ENCODE assay signal across 8 cellular contexts in genomic region chr11:117143871-117144476, GRCh38. TPM values are rescaled to one million over a fixed set of nuclear protein-coding genes. Genes with fewer than 3 reads are reported as not detected.
DNase-seq lines count a peak whose midpoint lies in the region; ATAC-seq and TF ChIP-seq lines count a peak whose summit lies in the region.

TSS of gene PAFAH1B2 (plus strand) at chr11:117144287. CDS start at chr11:117152448, 8,161 bp downstream.

- H3K4me1 ChIP-seq in mononuclear cell (ENCODE audit: insufficient read depth, low read length) = peaks cover 34% of the 10 kb centered on the region

- H3K27me3 ChIP-seq in mononuclear cell (ENCODE audit: insufficient read depth, low read length) = no peaks in the 10 kb centered on the region

- no peaks in the 10 kb centered on the region for H3K9me3 ChIP-seq in mononuclear cell (ENCODE audit: low read depth, low read length)

- ATAC-seq in GM21619 (IDR thresholded peaks at IDR 0.05; ENCODE audit: unreplicated experiment) = peak; percentile 95

- no peak for TF ChIP-seq EP300 in Ishikawa (IDR thresholded peaks at IDR 0.05; ENCODE audit: borderline replicate concordance)

- no peak for TF ChIP-seq RAD21 in Ishikawa (IDR thresholded peaks at IDR 0.05; ENCODE audit: low read depth)

- DNase-seq in DMS153 treated with DMSO at 0.1 percent for 48 hours (lab: John Stamatoyannopoulos, UW; ENCODE audit: unreplicated experiment) = peak; percentile 89
- DNase-seq in OCI-M2 (lab: John Stamatoyannopoulos, UW; ENCODE audit: unreplicated experiment) = peak; percentile 59
- DNase-seq in activated T-cell treated with anti-CD3 and anti-CD28 coated beads for 4 hours = peak; percentile 92
- DNase-seq in epithelial cell of esophagus (ENCODE audit: low read depth) = peak; percentile 95
- DNase-seq in stimulated activated CD8-positive, alpha-beta memory T cell treated with anti-CD3 and anti-CD28 coated beads, Interleukin-2, amount 100 ng/mL, for 48 hours (ENCODE audit: low read depth in 2 of 2) = peak; percentile 94 to 95

- H3K4me3 ChIP-seq in epithelial cell of esophagus (ENCODE audit: low read length) (peak within 1 kb of the TSS; percentile 94), mononuclear cell (ENCODE audit: low read length) (peak within 1 kb of the TSS; percentile 72)

- no peak for TF ChIP-seq CTCF in epithelial cell of esophagus (IDR thresholded peaks at IDR 0.05; ENCODE audit: insufficient read depth, low read depth, low read length, missing control alignments)

TF ChIP-seq in Ishikawa, 13 proteins besides CTCF, POLR2A, EP300 and RAD21:
- TF ChIP-seq CEBPB (IDR thresholded peaks at IDR 0.05) = no peak
- TF ChIP-seq TEAD4 (IDR thresholded peaks at IDR 0.05) = peak; percentile 4; the same call in 1 of the 2 replicates
- TF ChIP-seq NFIC (IDR thresholded peaks at IDR 0.05) = peak; percentile 18
- peak; percentile 67 for TF ChIP-seq CREB1 (IDR thresholded peaks at IDR 0.05; ENCODE audit: low read depth)
- no peak for TF ChIP-seq USF1 (IDR thresholded peaks at IDR 0.05)
- TF ChIP-seq TAF1 (IDR thresholded peaks at IDR 0.05; ENCODE audit: low read depth) = peak; percentile 79
- TF ChIP-seq FOXM1 (IDR thresholded peaks at IDR 0.05; ENCODE audit: borderline replicate concordance, low read depth) = no peak; the same call in 1 of the 2 replicates
- TF ChIP-seq MAX (IDR thresholded peaks at IDR 0.05) = peak; percentile 95

RNA-seq across cellular contexts. Expression of gene PAFAH1B2, which starts in this region (rescaled TPM):
- total RNA-seq in mononuclear cell = 110 TPM

Comparison
In these comparisons a context has a peak if more than half of its experiments do, and no peak if none do; other contexts are left out.
1. Peak in every context shown above with its lines: DNase-seq, ATAC-seq and H3K4me3 ChIP-seq.